24 cellular contexts compared by ENCODE assay signal in the genomic region with DNA sequence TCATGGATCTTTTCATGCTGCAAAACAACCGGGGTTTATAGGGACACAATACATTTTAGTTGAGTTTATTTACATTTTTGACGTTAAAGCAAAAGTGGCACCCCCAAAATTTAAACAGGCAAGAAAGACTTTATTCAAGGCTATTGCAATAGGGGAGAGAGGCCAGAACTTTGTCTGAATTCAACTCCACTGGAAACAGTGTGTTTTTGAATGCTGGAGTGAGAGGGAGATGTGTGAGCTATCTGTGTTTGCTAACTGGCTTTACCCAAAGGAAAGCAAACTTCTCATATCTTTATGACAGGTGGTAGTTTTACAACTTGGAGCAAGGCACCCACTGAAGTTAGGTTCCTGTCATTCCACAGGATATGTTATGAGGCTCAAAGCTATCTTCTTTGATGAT.
"Had no signal": no experiment of that assay in that cellular context is flagged by ENCODE, and none has a peak within 500 bp of the region (broad histone marks: within the 10 kb centered on the region; RNA-seq: fewer than 3 reads in every experiment).

No MANE protein-coding gene starts in this region.

- H3K9me3 Mint-ChIP-seq: mesothelial cell of epicardium; stimulated activated naive B cell treated with anti-CD40 and anti-IgM and Interleukin-4, amounts not matched to agents 10 μg/mL and 1 μg/mL and 100 μg/mL, for 72 hours; stimulated activated naive CD8-positive, alpha-beta T cell treated with anti-CD3 and anti-CD28 coated beads, Interleukin-15, Interleukin-2, amounts not matched to agents 100 ng/mL and 50 ng/mL, for 24 hours had no signal

- H3K4me3 Mint-ChIP-seq: mesothelial cell of epicardium; naive thymus-derived CD4-positive, alpha-beta T cell; nephron progenitor cell; stimulated activated naive B cell treated with anti-CD40 and anti-IgM and Interleukin-4, amounts not matched to agents 10 μg/mL and 1 μg/mL and 100 μg/mL, for 72 hours; stimulated activated naive CD8-positive, alpha-beta T cell treated with anti-CD3 and anti-CD28 coated beads, Interleukin-15, Interleukin-2, amounts not matched to agents 100 ng/mL and 50 ng/mL, for 24 hours had no signal

- H3K9me3 ChIP-seq: left lung, psoas muscle, thyroid gland, vagina had no signal

- H3K36me3 ChIP-seq: left lung, thyroid gland, vagina had no signal

- H3K27me3 Mint-ChIP-seq: stimulated activated naive B cell treated with anti-CD40 and anti-IgM and Interleukin-4, amounts not matched to agents 10 μg/mL and 1 μg/mL and 100 μg/mL, for 72 hours; stimulated activated naive CD8-positive, alpha-beta T cell treated with anti-CD3 and anti-CD28 coated beads, Interleukin-15, Interleukin-2, amounts not matched to agents 100 ng/mL and 50 ng/mL, for 24 hours had no signal

- DNase-seq: dorsolateral prefrontal cortex; effector CD4-positive, alpha-beta T cell; foreskin keratinocyte; glutamatergic neuron; left cardiac atrium; left lung; mesenchymal stem cell; naive thymus-derived CD4-positive, alpha-beta T cell; nephron progenitor cell; nucleus accumbens; psoas muscle; right cardiac atrium; small intestine; stimulated activated CD4-positive, alpha-beta T cell treated with anti-CD3 and anti-CD28 coated beads, Interleukin-15, amount 100 ng/mL, for 24 hours; stimulated activated CD4-positive, alpha-beta T cell treated with anti-CD3 and anti-CD28 coated beads, Interleukin-2, amount 100 ng/mL, for 48 hours; stimulated activated naive B cell treated with anti-CD40 and anti-IgM and Interleukin-4, amounts not matched to agents 10 μg/mL and 1 μg/mL and 100 μg/mL, for 72 hours; thyroid gland; trophoblast cell had no signal

- FAIRE-seq: colon, small intestine had no signal

- H3K27me3 ChIP-seq: dorsolateral prefrontal cortex, left lung, thyroid gland, vagina had no signal

- H3K4me1 Mint-ChIP-seq: stimulated activated naive B cell treated with anti-CD40 and anti-IgM and Interleukin-4, amounts not matched to agents 10 μg/mL and 1 μg/mL and 100 μg/mL, for 72 hours had no signal

- H3K27ac ChIP-seq: epithelial cell of prostate, foreskin keratinocyte, left lung, psoas muscle, thyroid gland, vagina had no signal

- H3K4me3 ChIP-seq: dorsolateral prefrontal cortex, left lung, psoas muscle, thyroid gland, vagina had no signal

- H3K27ac Mint-ChIP-seq: mesothelial cell of epicardium; naive thymus-derived CD4-positive, alpha-beta T cell; nephron progenitor cell; stimulated activated naive B cell treated with anti-CD40 and anti-IgM and Interleukin-4, amounts not matched to agents 10 μg/mL and 1 μg/mL and 100 μg/mL, for 72 hours; stimulated activated naive CD8-positive, alpha-beta T cell treated with anti-CD3 and anti-CD28 coated beads, Interleukin-15, Interleukin-2, amounts not matched to agents 100 ng/mL and 50 ng/mL, for 24 hours had no signal

- H3K4me1 ChIP-seq: foreskin keratinocyte, thyroid gland had no signal

- H3K36me3 Mint-ChIP-seq: naive thymus-derived CD4-positive, alpha-beta T cell; stimulated activated naive B cell treated with anti-CD40 and anti-IgM and Interleukin-4, amounts not matched to agents 10 μg/mL and 1 μg/mL and 100 μg/mL, for 72 hours had no signal

- ATAC-seq: esophagus mucosa; left cardiac atrium; left lung; naive thymus-derived CD4-positive, alpha-beta T cell; psoas muscle; right cardiac atrium; stimulated activated naive B cell treated with anti-CD40 and anti-IgM and Interleukin-4, amounts not matched to agents 10 μg/mL and 1 μg/mL and 100 μg/mL, for 72 hours had no signal
